ENCODE assay signal across 1 cellular context in genomic region chr15:50163719-50164410, GRCh38.
TF ChIP-seq lines count a peak whose summit lies in the region.

No MANE protein-coding gene starts in this region.

TF ChIP-seq in IMR-90, 13 proteins besides CTCF, POLR2A, EP300 and RAD21 (continued from another document):
- no peak for TF ChIP-seq USF2 (IDR thresholded peaks at IDR 0.05; ENCODE audit: low read depth, low read length)
- TF ChIP-seq SMC3 (IDR thresholded peaks at IDR 0.05; ENCODE audit: low read depth, low read length) = no peak
- no peak for TF ChIP-seq RCOR1 (IDR thresholded peaks at IDR 0.05; ENCODE audit: insufficient replicate concordance, low read length)
- no peak for TF ChIP-seq MAZ (IDR thresholded peaks at IDR 0.05; ENCODE audit: borderline replicate concordance, low read depth, low read length)
- no peak for TF ChIP-seq RFX5 (IDR thresholded peaks at IDR 0.05; ENCODE audit: low read depth, low read length)
- no peak for TF ChIP-seq BHLHE40 (IDR thresholded peaks at IDR 0.05; ENCODE audit: low read depth, low read length)
